In genomic region chr2:120176526-120176925, GRCh38 we compare ENCODE assay signal across 15 cellular contexts. TPM values are rescaled to one million over a fixed set of nuclear protein-coding genes. Genes with fewer than 3 reads are reported as not detected.
DNase-seq lines count a peak whose midpoint lies in the region; ATAC-seq and TF ChIP-seq lines count a peak whose summit lies in the region.
"Had no signal": no experiment of that assay in that cellular context is flagged by ENCODE, and none has a peak within 500 bp of the region (broad histone marks: within the 10 kb centered on the region; RNA-seq: fewer than 3 reads in every experiment).

No MANE protein-coding gene starts in this region.

- BruUV-seq in MCF 10A (replicated peaks; lab: Mats Ljungman, UMichigan): no TSS peak
- no TSS peak for BruUV-seq in Caco-2 (replicated peaks; lab: Mats Ljungman, UMichigan)

- H3K4me1 Mint-ChIP-seq in MCF 10A (ENCODE audit: insufficient read depth, unreplicated experiment) (peaks cover 7% of the 10 kb centered on the region), Caco-2 (ENCODE audit: low read depth, unreplicated experiment) (no peaks in the 10 kb centered on the region)
- H3K4me1 Mint-ChIP-seq in activated T-helper 2 cell treated with anti-CD3 and anti-CD28 coated beads, Interferon-gamma antibody, Interleukin-2, Interleukin-4, amounts not matched to agents 10 μg/mL and 5 μg/mL and 100 μg/mL, durations not matched to agents 14 hours and 24 hours and 36 hours (ENCODE audit: low read depth): peaks cover 45% of the 10 kb centered on the region

- no peaks in the 10 kb centered on the region for H3K27me3 Mint-ChIP-seq in MCF 10A (ENCODE audit: insufficient read depth, unreplicated experiment)
- peaks cover 2% of the 10 kb centered on the region for H3K27me3 Mint-ChIP-seq in activated T-helper 2 cell treated with anti-CD3 and anti-CD28 coated beads, Interferon-gamma antibody, Interleukin-2, Interleukin-4, amounts not matched to agents 10 μg/mL and 5 μg/mL and 100 μg/mL, durations not matched to agents 14 hours and 24 hours and 36 hours (ENCODE audit: low read depth)
- no peaks in the 10 kb centered on the region for H3K27me3 Mint-ChIP-seq in Caco-2 (ENCODE audit: insufficient read depth, unreplicated experiment)

- H3K9me3 ChIP-seq in breast epithelium: no peaks in the 10 kb centered on the region
- no peaks in the 10 kb centered on the region for H3K9me3 ChIP-seq in mucosa of rectum (ENCODE audit: control insufficient read depth in 2 of 2, low read length in 2 of 2)
- no peaks in the 10 kb centered on the region for H3K9me3 ChIP-seq in upper lobe of right lung
- H3K9me3 ChIP-seq in Caco-2: no peaks in the 10 kb centered on the region
- H3K9me3 ChIP-seq: HAP-1, left ventricle myocardium inferior had no signal

- peak overlapping the region in 1 of 3 donors; percentile 26 for H3K4me3 ChIP-seq in breast epithelium
- H3K4me3 ChIP-seq in mucosa of rectum (ENCODE audit: low read length in 2 of 2): peak overlapping the region in 1 of 2 donors; percentile 73
- peak overlapping the region; percentile 29 for H3K4me3 ChIP-seq in upper lobe of right lung
- H3K4me3 ChIP-seq in Caco-2 (ENCODE audit: low read depth, low read length): no peak overlapping the region
- H3K4me3 ChIP-seq: HAP-1, hepatocyte had no signal

- TF ChIP-seq CTCF in MCF 10A (IDR thresholded peaks at IDR 0.05; ENCODE audit: unreplicated experiment) (no peak), breast epithelium (IDR thresholded peaks at IDR 0.05) (no peak), upper lobe of right lung (IDR thresholded peaks at IDR 0.05) (no peak), Caco-2 (IDR thresholded peaks at IDR 0.05; ENCODE audit: insufficient read depth in 1 of 2, low read depth in 1 of 2, low read length in 1 of 2, severe bottlenecking in 1 of 2, unreplicated experiment in 1 of 2) (no peak)

- peaks cover 9% of the 10 kb centered on the region for H3K36me3 Mint-ChIP-seq in MCF 10A (ENCODE audit: insufficient read depth, unreplicated experiment)
- no peaks in the 10 kb centered on the region for H3K36me3 Mint-ChIP-seq in activated T-helper 2 cell treated with anti-CD3 and anti-CD28 coated beads, Interferon-gamma antibody, Interleukin-2, Interleukin-4, amounts not matched to agents 10 μg/mL and 5 μg/mL and 100 μg/mL, durations not matched to agents 14 hours and 24 hours and 36 hours (ENCODE audit: low read depth)
- peaks cover 30% of the 10 kb centered on the region for H3K36me3 Mint-ChIP-seq in Caco-2 (ENCODE audit: insufficient read depth, unreplicated experiment)

- H3K4me1 ChIP-seq in breast epithelium (no peaks in the 10 kb centered on the region), mucosa of rectum (ENCODE audit: control insufficient read depth in 2 of 2, insufficient read depth in 2 of 2, low read length in 2 of 2) (no peaks in the 10 kb centered on the region), upper lobe of right lung (peaks cover 9% of the 10 kb centered on the region), Caco-2 (no peaks in the 10 kb centered on the region)
- H3K4me1 ChIP-seq: HAP-1 had no signal

- H3K27me3 ChIP-seq in breast epithelium: no peaks in the 10 kb centered on the region
- H3K27me3 ChIP-seq in mucosa of rectum (ENCODE audit: control insufficient read depth in 2 of 2, insufficient read depth in 2 of 2, low read length in 2 of 2): no peaks in the 10 kb centered on the region
- H3K27me3 ChIP-seq in upper lobe of right lung: no peaks in the 10 kb centered on the region
- no peaks in the 10 kb centered on the region for H3K27me3 ChIP-seq in Caco-2 (replicated peaks; ENCODE audit: control insufficient read depth, insufficient read depth, low read length)
- H3K27me3 ChIP-seq: hepatocyte had no signal

- H3K36me3 ChIP-seq in breast epithelium: no peaks in the 10 kb centered on the region
- H3K36me3 ChIP-seq in mucosa of rectum (ENCODE audit: control insufficient read depth in 2 of 2, insufficient read depth in 2 of 2, low read length in 2 of 2): peaks cover 0 to 2% of the 10 kb centered on the region in 2 donors
- peaks cover 9% of the 10 kb centered on the region for H3K36me3 ChIP-seq in upper lobe of right lung
- H3K36me3 ChIP-seq in Caco-2 (ENCODE audit: control insufficient read depth, insufficient read depth, low read length): peaks cover 2% of the 10 kb centered on the region
- H3K36me3 ChIP-seq: HAP-1, left ventricle myocardium inferior had no signal

- no peak overlapping the region for H3K4me3 Mint-ChIP-seq in MCF 10A (ENCODE audit: unreplicated experiment)
- peak overlapping the region; percentile 100 for H3K4me3 Mint-ChIP-seq in activated T-helper 2 cell treated with anti-CD3 and anti-CD28 coated beads, Interferon-gamma antibody, Interleukin-2, Interleukin-4, amounts not matched to agents 10 μg/mL and 5 μg/mL and 100 μg/mL, durations not matched to agents 14 hours and 24 hours and 36 hours (ENCODE audit: low read depth)
- H3K4me3 Mint-ChIP-seq in Caco-2 (ENCODE audit: unreplicated experiment): no peak overlapping the region

- intact Hi-C loops in MCF 10A (cut with micrococcal nuclease): no loop called here
- intact Hi-C loops in breast epithelium (cut with DNase I; ENCODE audit: low total_unique reads): no loop called here
- intact Hi-C loops in activated T-helper 2 cell treated with anti-CD3 and anti-CD28 coated beads, Interferon-gamma antibody, Interleukin-2, Interleukin-4, amounts not matched to agents 10 μg/mL and 5 μg/mL and 100 μg/mL, durations not matched to agents 14 hours and 24 hours and 36 hours (cut with micrococcal nuclease): loop anchor here (2.0 to 5.0 kb wide), 6 partner anchors 46 to 416 kb away; partner anchors contain the start of genes EPB41L5 and TMEM185B
- intact Hi-C loops in upper lobe of right lung (cut with DNase I): no loop called here
- intact Hi-C loops in Caco-2 (cut with micrococcal nuclease; ENCODE audit: unreplicated experiment): loop anchor here (10.0 kb wide), 2 partner anchors 232 to 352 kb away; no protein-coding TSS in a partner anchor

- POLR2A ChIA-PET in MCF 10A (lab: Yijun Ruan, JAX) (interaction anchor here (0.6 to 7.6 kb wide), 8 partner anchors 8 to 422 kb away, joined by 3 to 52 read pairs (median 4); partner anchors contain the start of gene EPB41L5), Caco-2 (lab: Charles Lee) (interaction anchor here (0.6 kb wide), 1 partner anchor 137 kb away, joined by 4 read pairs; no protein-coding TSS in a partner anchor)

- DNase-seq in MCF 10A (ENCODE audit: unreplicated experiment) (no peak), breast epithelium (ENCODE audit: low spot score in 2 of 2) (no peak), upper lobe of right lung (no peak), NCI-H345 treated with DMSO at 0.1 percent for 48 hours (lab: John Stamatoyannopoulos, UW; ENCODE audit: unreplicated experiment) (no peak), Caco-2 (no peak), NCI-H226 (no peak)
- DNase-seq in activated T-helper 2 cell treated with anti-CD3 and anti-CD28 coated beads, Interferon-gamma antibody, Interleukin-2, Interleukin-4, amounts not matched to agents 10 μg/mL and 5 μg/mL and 100 μg/mL, durations not matched to agents 14 hours and 24 hours and 36 hours (ENCODE audit: low spot score): no peak
- DNase-seq: NCI-H1105 treated with DMSO at 0.1 percent for 48 hours, NCI-H526 treated with DMSO at 0.1 percent for 48 hours, SHP77 treated with DMSO at 0.1 percent for 48 hours had no signal

- H3K9me3 Mint-ChIP-seq in MCF 10A (ENCODE audit: unreplicated experiment) (no peaks in the 10 kb centered on the region), Caco-2 (ENCODE audit: unreplicated experiment) (no peaks in the 10 kb centered on the region)
- H3K9me3 Mint-ChIP-seq in activated T-helper 2 cell treated with anti-CD3 and anti-CD28 coated beads, Interferon-gamma antibody, Interleukin-2, Interleukin-4, amounts not matched to agents 10 μg/mL and 5 μg/mL and 100 μg/mL, durations not matched to agents 14 hours and 24 hours and 36 hours: no peaks in the 10 kb centered on the region

- H3K9ac ChIP-seq in mucosa of rectum (ENCODE audit: low read depth in 1 of 2, low read length in 2 of 2): peak overlapping the region in 1 of 2 donors; percentile 27
- H3K9ac ChIP-seq: parathyroid adenoma had no signal

- H3K27ac ChIP-seq in breast epithelium (no peak overlapping the region), mucosa of rectum (ENCODE audit: low read depth in 2 of 2, low read length in 2 of 2) (peak overlapping the region; percentile 59 to 76), upper lobe of right lung (peak overlapping the region; percentile 73)
- H3K27ac ChIP-seq: hepatocyte, left ventricle myocardium inferior, parathyroid adenoma had no signal

- peak overlapping the region; percentile 68 for H3K27ac Mint-ChIP-seq in MCF 10A (ENCODE audit: low read depth, unreplicated experiment)
- H3K27ac Mint-ChIP-seq in activated T-helper 2 cell treated with anti-CD3 and anti-CD28 coated beads, Interferon-gamma antibody, Interleukin-2, Interleukin-4, amounts not matched to agents 10 μg/mL and 5 μg/mL and 100 μg/mL, durations not matched to agents 14 hours and 24 hours and 36 hours: peak overlapping the region; percentile 100
- H3K27ac Mint-ChIP-seq in Caco-2 (ENCODE audit: unreplicated experiment): no peak overlapping the region

- TF ChIP-seq POLR2A in breast epithelium (IDR thresholded peaks at IDR 0.05): no peak

- CTCF ChIA-PET in MCF 10A (lab: Yijun Ruan, JAX) (interaction anchor here (0.6 to 7.1 kb wide), 24 partner anchors 8 to 1465 kb away, joined by 3 to 123 read pairs (median 5); no protein-coding TSS in a partner anchor), Caco-2 (lab: Charles Lee) (interaction anchor here (1.1 kb wide), 1 partner anchor 137 kb away, joined by 3 read pairs; no protein-coding TSS in a partner anchor)

- no peak for ATAC-seq in upper lobe of right lung

RNA-seq across cellular contexts. Expression of gene TMEM185B, which starts 46.7 kb away (rescaled TPM):
- total RNA-seq in MCF 10A (2022): 40.9 and 45.0 TPM in 2 replicates
- 10 to 100 TPM; 18.1 to 31.9 (median 26.2) TPM for total RNA-seq in breast epithelium
- total RNA-seq in activated T-helper 2 cell treated with anti-CD3 and anti-CD28 coated beads, Interferon-gamma antibody, Interleukin-2, Interleukin-4, amounts not matched to agents 10 μg/mL and 5 μg/mL and 100 μg/mL, durations not matched to agents 14 hours and 24 hours and 36 hours: 38.7 and 39.3 TPM in 2 replicates
- total RNA-seq in upper lobe of right lung: 26.6 TPM
- 67.3 and 69.9 TPM in 2 replicates for total RNA-seq in Caco-2 (2022)

Comparison
In these comparisons a context has a peak if more than half of its experiments do, and no peak if none do; other contexts are left out.
1. H3K27ac ChIP-seq: peak in mucosa of rectum (2 of 2) and upper lobe of right lung (single experiment); none in breast epithelium (0 of 2).
2. intact Hi-C loops: an anchor here in activated T-helper 2 cell treated with anti-CD3 and anti-CD28 coated beads, Interferon-gamma antibody, Interleukin-2, Interleukin-4, amounts not matched to agents 10 μg/mL and 5 μg/mL and 100 μg/mL, durations not matched to agents 14 hours and 24 hours and 36 hours (2.0 to 5.0 kb wide) and Caco-2 (10.0 kb wide); none called in MCF 10A, breast epithelium and upper lobe of right lung.